In the genomic region with DNA sequence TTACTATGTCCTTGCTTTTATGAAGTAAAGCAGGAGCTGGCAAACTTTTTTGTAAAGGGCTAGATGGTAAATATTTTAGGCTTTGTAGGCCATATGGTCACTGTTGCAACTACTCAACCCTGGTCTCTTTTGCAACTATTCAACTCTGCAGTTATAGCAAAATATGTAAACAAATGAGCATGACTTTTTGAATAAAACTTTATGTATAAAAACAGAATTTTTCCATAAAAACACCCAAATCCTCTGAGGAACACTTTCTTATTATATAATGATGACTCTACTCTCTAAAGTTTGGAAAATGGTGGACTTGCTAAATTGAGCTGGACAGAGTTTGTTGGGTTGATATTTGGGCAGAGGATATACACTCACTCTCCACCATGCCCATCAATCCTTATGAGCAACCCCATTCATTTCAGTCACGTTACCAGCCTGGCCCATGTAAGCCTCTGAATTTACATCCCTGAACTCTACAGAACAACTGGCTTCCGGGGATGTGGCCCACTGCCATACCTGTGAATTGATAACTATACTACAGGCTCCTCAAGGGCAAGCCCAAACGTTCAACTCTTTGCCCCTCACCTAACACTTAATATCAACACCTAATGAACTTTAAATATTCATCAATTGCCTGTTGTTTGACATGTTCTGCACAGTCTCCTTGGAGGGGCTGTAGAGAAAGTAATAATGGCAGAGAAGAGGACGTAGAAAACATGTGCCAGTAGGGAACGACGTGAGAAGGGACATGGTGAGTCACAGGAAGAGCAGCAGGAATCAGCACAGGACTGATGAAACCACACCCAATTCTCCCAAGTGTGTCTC, we compare ENCODE assay signal across 1 cellular context.
TF ChIP-seq lines count a peak whose summit lies in the region.

No MANE protein-coding gene starts in this region.

TF ChIP-seq in A549, 52 proteins besides CTCF, POLR2A, EP300 and RAD21 (continued from another document):
- TF ChIP-seq, protein P1, sequence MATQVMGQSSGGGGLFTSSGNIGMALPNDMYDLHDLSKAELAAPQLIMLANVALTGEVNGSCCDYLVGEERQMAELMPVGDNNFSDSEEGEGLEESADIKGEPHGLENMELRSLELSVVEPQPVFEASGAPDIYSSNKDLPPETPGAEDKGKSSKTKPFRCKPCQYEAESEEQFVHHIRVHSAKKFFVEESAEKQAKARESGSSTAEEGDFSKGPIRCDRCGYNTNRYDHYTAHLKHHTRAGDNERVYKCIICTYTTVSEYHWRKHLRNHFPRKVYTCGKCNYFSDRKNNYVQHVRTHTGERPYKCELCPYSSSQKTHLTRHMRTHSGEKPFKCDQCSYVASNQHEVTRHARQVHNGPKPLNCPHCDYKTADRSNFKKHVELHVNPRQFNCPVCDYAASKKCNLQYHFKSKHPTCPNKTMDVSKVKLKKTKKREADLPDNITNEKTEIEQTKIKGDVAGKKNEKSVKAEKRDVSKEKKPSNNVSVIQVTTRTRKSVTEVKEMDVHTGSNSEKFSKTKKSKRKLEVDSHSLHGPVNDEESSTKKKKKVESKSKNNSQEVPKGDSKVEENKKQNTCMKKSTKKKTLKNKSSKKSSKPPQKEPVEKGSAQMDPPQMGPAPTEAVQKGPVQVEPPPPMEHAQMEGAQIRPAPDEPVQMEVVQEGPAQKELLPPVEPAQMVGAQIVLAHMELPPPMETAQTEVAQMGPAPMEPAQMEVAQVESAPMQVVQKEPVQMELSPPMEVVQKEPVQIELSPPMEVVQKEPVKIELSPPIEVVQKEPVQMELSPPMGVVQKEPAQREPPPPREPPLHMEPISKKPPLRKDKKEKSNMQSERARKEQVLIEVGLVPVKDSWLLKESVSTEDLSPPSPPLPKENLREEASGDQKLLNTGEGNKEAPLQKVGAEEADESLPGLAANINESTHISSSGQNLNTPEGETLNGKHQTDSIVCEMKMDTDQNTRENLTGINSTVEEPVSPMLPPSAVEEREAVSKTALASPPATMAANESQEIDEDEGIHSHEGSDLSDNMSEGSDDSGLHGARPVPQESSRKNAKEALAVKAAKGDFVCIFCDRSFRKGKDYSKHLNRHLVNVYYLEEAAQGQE (IDR thresholded peaks at IDR 0.05): no peak
- no peak for TF ChIP-seq NR3C1 (IDR thresholded peaks at IDR 0.05)
- TF ChIP-seq MYC (IDR thresholded peaks at IDR 0.05; ENCODE audit: borderline replicate concordance, low read length): peak; percentile 28; the same call in 1 of the 2 replicates
- TF ChIP-seq, protein P2, sequence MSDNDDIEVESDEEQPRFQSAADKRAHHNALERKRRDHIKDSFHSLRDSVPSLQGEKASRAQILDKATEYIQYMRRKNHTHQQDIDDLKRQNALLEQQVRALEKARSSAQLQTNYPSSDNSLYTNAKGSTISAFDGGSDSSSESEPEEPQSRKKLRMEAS (IDR thresholded peaks at IDR 0.05): peak; percentile 50
- TF ChIP-seq FOSB (CRISPR knock-in tag; IDR thresholded peaks at IDR 0.05): no peak
- no peak for TF ChIP-seq KDM5A (IDR thresholded peaks at IDR 0.05)
- no peak for TF ChIP-seq HOXB5 (CRISPR knock-in tag; IDR thresholded peaks at IDR 0.05)
